15 cellular contexts compared by ENCODE assay signal in genomic region chr16:12452549-12452948, GRCh38.
DNase-seq lines count a peak whose midpoint lies in the region; ATAC-seq and TF ChIP-seq lines count a peak whose summit lies in the region.
"Had no signal": no experiment of that assay in that cellular context is flagged by ENCODE, and none has a peak within 500 bp of the region (broad histone marks: within the 10 kb centered on the region; RNA-seq: fewer than 3 reads in every experiment).

No MANE protein-coding gene starts in this region.

- H3K56ac ChIP-seq in mesendoderm (ENCODE audit: low read length): no peak overlapping the region

- H4K8ac ChIP-seq in neuronal stem cell (ENCODE audit: low read depth, low read length): no peak overlapping the region
- no peak overlapping the region for H4K8ac ChIP-seq in mesendoderm (ENCODE audit: low read depth, low read length)

- H3K9me3 ChIP-seq in neuronal stem cell (replicated peaks in 1 of 2; ENCODE audit: control insufficient read depth in 2 of 2, insufficient read depth in 1 of 2, low read depth in 1 of 2, low read length in 2 of 2): no peaks in the 10 kb centered on the region
- H3K9me3 ChIP-seq in colonic mucosa: no peaks in the 10 kb centered on the region

- H2BK15ac ChIP-seq in neuronal stem cell (ENCODE audit: low read length) (no peak overlapping the region), mesendoderm (replicated peaks; ENCODE audit: low read depth) (no peak overlapping the region)

- H3K27me3 ChIP-seq in neuronal stem cell (ENCODE audit: control insufficient read depth in 3 of 3, insufficient read depth in 3 of 3, low read depth in 1 of 3, low read length in 3 of 3): peaks cover 0 to 4% (median 0%) of the 10 kb centered on the region in 3 experiments
- no peaks in the 10 kb centered on the region for H3K27me3 ChIP-seq in colonic mucosa
- H3K27me3 ChIP-seq in mesendoderm (ENCODE audit: insufficient read depth, low read length, poor library complexity): no peaks in the 10 kb centered on the region

- no peaks in the 10 kb centered on the region for H3K36me3 ChIP-seq in neuronal stem cell (replicated peaks in 1 of 2; ENCODE audit: control insufficient read depth in 2 of 2, insufficient read depth in 2 of 2, low read length in 2 of 2)
- H3K36me3 ChIP-seq in colonic mucosa: no peaks in the 10 kb centered on the region
- H3K36me3 ChIP-seq in mesendoderm (ENCODE audit: control insufficient read depth, insufficient read depth, low read length): no peaks in the 10 kb centered on the region

- peaks cover 8 to 22% of the 10 kb centered on the region in 2 donors for H3K4me1 Mint-ChIP-seq in natural killer cell
- H3K4me1 Mint-ChIP-seq in natural killer cell treated with Interleukin-12 subunit alpha and Interleukin-12 subunit beta and Interleukin-15 and Interleukin-18, amount 100 ng/mL, for 72 hours (ENCODE audit: low read depth in 2 of 2): peaks cover 9 to 24% of the 10 kb centered on the region in 2 donors

- H3K27me3 Mint-ChIP-seq in natural killer cell (ENCODE audit: low read depth in 2 of 2): no peaks in the 10 kb centered on the region
- no peaks in the 10 kb centered on the region for H3K27me3 Mint-ChIP-seq in natural killer cell treated with Interleukin-12 subunit alpha and Interleukin-12 subunit beta and Interleukin-15 and Interleukin-18, amount 100 ng/mL, for 72 hours
- H3K27me3 Mint-ChIP-seq: CD4-positive, alpha-beta memory T cell had no signal

- intact Hi-C loops in natural killer cell (cut with micrococcal nuclease): no loop called here
- intact Hi-C loops in colonic mucosa (cut with DNase I): no loop called here

- no peaks in the 10 kb centered on the region for H3K79me2 ChIP-seq in mesendoderm (ENCODE audit: control insufficient read depth, insufficient read depth, low read length)

- no peak overlapping the region for H3K23ac ChIP-seq in neuronal stem cell (ENCODE audit: low read depth, low read length, poor library complexity)
- H3K23ac ChIP-seq in mesendoderm (ENCODE audit: low read length): no peak overlapping the region

- H3K27ac ChIP-seq in neuronal stem cell (replicated peaks; ENCODE audit: low read length): no peak overlapping the region
- no peak overlapping the region for H3K27ac ChIP-seq in colonic mucosa
- no peak overlapping the region for H3K27ac ChIP-seq in mesendoderm (ENCODE audit: low read depth, low read length)
- H3K27ac ChIP-seq: C4-2B, GM23248 had no signal

- H2BK5ac ChIP-seq in neuronal stem cell (ENCODE audit: low read length) (no peak overlapping the region), mesendoderm (ENCODE audit: low read length) (no peak overlapping the region)

- H3K18ac ChIP-seq in neuronal stem cell (ENCODE audit: low read length): no peak overlapping the region
- no peak overlapping the region for H3K18ac ChIP-seq in mesendoderm (ENCODE audit: low read length)

- no peaks in the 10 kb centered on the region for H3K79me1 ChIP-seq in neuronal stem cell (ENCODE audit: low read depth, low read length)
- H3K79me1 ChIP-seq in mesendoderm (ENCODE audit: low read length): no peaks in the 10 kb centered on the region

- peak overlapping the region; percentile 43 for H3K14ac ChIP-seq in neuronal stem cell (ENCODE audit: low read length)

- peak in 2 of 3 donors; percentile 57 to 82 for ATAC-seq in natural killer cell
- no peak for ATAC-seq in natural killer cell treated with Interleukin-12 subunit alpha and Interleukin-12 subunit beta and Interleukin-15 and Interleukin-18, amount 100 ng/mL, for 72 hours
- ATAC-seq: HCT116 had no signal

- H3K4ac ChIP-seq in neuronal stem cell (ENCODE audit: low read length): no peak overlapping the region
- no peak overlapping the region for H3K4ac ChIP-seq in mesendoderm (ENCODE audit: low read depth, low read length)

- H2BK120ac ChIP-seq in neuronal stem cell (ENCODE audit: low read depth, low read length) (no peak overlapping the region), mesendoderm (ENCODE audit: low read depth, low read length) (no peak overlapping the region)

- H3K9ac ChIP-seq in neuronal stem cell (ENCODE audit: low read depth, low read length, poor library complexity): no peak overlapping the region
- no peak overlapping the region for H3K9ac ChIP-seq in colonic mucosa (ENCODE audit: low read depth in 2 of 2, low read length in 2 of 2)
- H3K9ac ChIP-seq in mesendoderm (ENCODE audit: low read length): no peak overlapping the region
- H3K9ac ChIP-seq: GM23248 had no signal

- DNase-seq in natural killer cell: no peak
- DNase-seq in natural killer cell treated with Interleukin-12 subunit alpha and Interleukin-12 subunit beta and Interleukin-15 and Interleukin-18, amount 100 ng/mL, for 72 hours (ENCODE audit: low spot score): no peak
- DNase-seq in mesenteric fat pad (ENCODE audit: low spot score): peak; percentile 20
- no peak for DNase-seq in neuronal stem cell (ENCODE audit: low spot score)
- DNase-seq in colonic mucosa: no peak
- no peak for DNase-seq in OCI-M2 (lab: John Stamatoyannopoulos, UW; ENCODE audit: unreplicated experiment)
- no peak for DNase-seq in mesendoderm
- DNase-seq: ACHN; CD4-positive, alpha-beta memory T cell; DMS79 treated with DMSO at 0.1 percent for 48 hours; EL; GM23248; IMR-90 had no signal

- no peak overlapping the region for H4K91ac ChIP-seq in neuronal stem cell (ENCODE audit: low read depth, low read length, poor library complexity)

- no peaks in the 10 kb centered on the region for H3K9me3 Mint-ChIP-seq in natural killer cell
- no peaks in the 10 kb centered on the region for H3K9me3 Mint-ChIP-seq in natural killer cell treated with Interleukin-12 subunit alpha and Interleukin-12 subunit beta and Interleukin-15 and Interleukin-18, amount 100 ng/mL, for 72 hours

- H3K4me3 ChIP-seq in neuronal stem cell (ENCODE audit: low read length in 2 of 2): no peak overlapping the region
- H3K4me3 ChIP-seq in colonic mucosa: no peak overlapping the region
- H3K4me3 ChIP-seq in mesendoderm (ENCODE audit: low read length): no peak overlapping the region
- H3K4me3 ChIP-seq: GM23248 had no signal

- no peak overlapping the region for H2BK12ac ChIP-seq in neuronal stem cell (ENCODE audit: low read length)

- no peak overlapping the region for H3K4me3 Mint-ChIP-seq in natural killer cell
- H3K4me3 Mint-ChIP-seq in natural killer cell treated with Interleukin-12 subunit alpha and Interleukin-12 subunit beta and Interleukin-15 and Interleukin-18, amount 100 ng/mL, for 72 hours: no peak overlapping the region
- H3K4me3 Mint-ChIP-seq: CD4-positive, alpha-beta memory T cell had no signal

- H4K5ac ChIP-seq in mesendoderm (ENCODE audit: low read length): no peak overlapping the region

- peak overlapping the region; percentile 46 to 50 for H3K27ac Mint-ChIP-seq in natural killer cell
- no peak overlapping the region for H3K27ac Mint-ChIP-seq in natural killer cell treated with Interleukin-12 subunit alpha and Interleukin-12 subunit beta and Interleukin-15 and Interleukin-18, amount 100 ng/mL, for 72 hours

- H3K36me3 Mint-ChIP-seq in natural killer cell: no peaks in the 10 kb centered on the region
- H3K36me3 Mint-ChIP-seq in natural killer cell treated with Interleukin-12 subunit alpha and Interleukin-12 subunit beta and Interleukin-15 and Interleukin-18, amount 100 ng/mL, for 72 hours: no peaks in the 10 kb centered on the region

- no CpG with 5 or more reads among the region's 5 CpGs for WGBS in neuronal stem cell (ENCODE audit: extremely low coverage in 2 of 2, insufficient read length in 2 of 2, insufficient replicate concordance in 1 of 2), 2 donors
- no CpG with 5 or more reads among the region's 5 CpGs for WGBS in mesendoderm (ENCODE audit: extremely low coverage, insufficient coverage, low lambda C conversion rate)

- H3K4me1 ChIP-seq in neuronal stem cell (ENCODE audit: control insufficient read depth in 2 of 2, insufficient read depth in 1 of 2, low read depth in 1 of 2, low read length in 2 of 2): no peaks in the 10 kb centered on the region
- no peaks in the 10 kb centered on the region for H3K4me1 ChIP-seq in colonic mucosa
- H3K4me1 ChIP-seq in mesendoderm (ENCODE audit: control insufficient read depth, low read depth, low read length): no peaks in the 10 kb centered on the region

- H2AK5ac ChIP-seq in neuronal stem cell (ENCODE audit: low read depth, low read length): no peak overlapping the region
- no peak overlapping the region for H2AK5ac ChIP-seq in mesendoderm (ENCODE audit: low read length)

- H3K4me2 ChIP-seq in neuronal stem cell (ENCODE audit: insufficient read depth, low read length, poor library complexity, severe bottlenecking) (no peak overlapping the region), mesendoderm (ENCODE audit: low read length) (no peak overlapping the region)

- no peak overlapping the region for H2AFZ ChIP-seq in neuronal stem cell (ENCODE audit: low read length)
- H2AFZ ChIP-seq: GM23248 had no signal

- TF ChIP-seq CTCF in natural killer cell (IDR thresholded peaks at IDR 0.05) (no peak), colonic mucosa (IDR thresholded peaks at IDR 0.05) (no peak)

Comparison
In these comparisons a context has a peak if more than half of its experiments do, and no peak if none do; other contexts are left out.
1. ATAC-seq: peak in natural killer cell (2 of 3); none in natural killer cell treated with Interleukin-12 subunit alpha and Interleukin-12 subunit beta and Interleukin-15 and Interleukin-18, amount 100 ng/mL, for 72 hours (0 of 2).
2. H3K27ac Mint-ChIP-seq: peak in natural killer cell (2 of 2); none in natural killer cell treated with Interleukin-12 subunit alpha and Interleukin-12 subunit beta and Interleukin-15 and Interleukin-18, amount 100 ng/mL, for 72 hours (0 of 2).